ENCODE assay signal across 8 cellular contexts in genomic region chr10:71213127-71213616, GRCh38. TPM values are rescaled to one million over a fixed set of nuclear protein-coding genes. Genes with fewer than 3 reads are reported as not detected.
DNase-seq lines count a peak whose midpoint lies in the region; ATAC-seq, FAIRE-seq and TF ChIP-seq lines count a peak whose summit lies in the region.

No MANE protein-coding gene starts in this region.

- peaks cover 0 to 2% (median 0%) of the 10 kb centered on the region in 7 donors for H3K9me3 Mint-ChIP-seq in CD4-positive, CD25-positive, alpha-beta regulatory T cell
- H3K9me3 Mint-ChIP-seq in chondrocyte (ENCODE audit: low read depth) = no peaks in the 10 kb centered on the region

- no peak overlapping the region for H3K4me3 ChIP-seq in CD4-positive, CD25-positive, alpha-beta regulatory T cell (ENCODE audit: low read depth, low read length)
- peak overlapping the region; percentile 81 for H3K4me3 ChIP-seq in HUES64 (ENCODE audit: low read length)

- peaks cover 21% of the 10 kb centered on the region for H3K27me3 ChIP-seq in CD4-positive, CD25-positive, alpha-beta regulatory T cell (ENCODE audit: control insufficient read depth, insufficient read depth, low read length)
- H3K27me3 ChIP-seq in HUES64 (ENCODE audit: insufficient read depth, low read length) = peaks cover 56% of the 10 kb centered on the region

- H3K36me3 Mint-ChIP-seq in CD4-positive, CD25-positive, alpha-beta regulatory T cell = no peaks in the 10 kb centered on the region
- no peaks in the 10 kb centered on the region for H3K36me3 Mint-ChIP-seq in chondrocyte (ENCODE audit: low read depth)

- H3K9me3 ChIP-seq in CD4-positive, CD25-positive, alpha-beta regulatory T cell (ENCODE audit: control insufficient read depth in 2 of 2, low read length in 2 of 2) = no peaks in the 10 kb centered on the region
- H3K9me3 ChIP-seq in HUES64 (ENCODE audit: insufficient read depth, low read depth, low read length) = no peaks in the 10 kb centered on the region

- peak overlapping the region in 3 of 4 donors; percentile 53 to 74 (median 71) for H3K4me3 Mint-ChIP-seq in CD4-positive, CD25-positive, alpha-beta regulatory T cell
- peak overlapping the region; percentile 76 for H3K4me3 Mint-ChIP-seq in chondrocyte (ENCODE audit: unreplicated experiment)

- H3K4me1 Mint-ChIP-seq in CD4-positive, CD25-positive, alpha-beta regulatory T cell = peaks cover 2 to 33% (median 8%) of the 10 kb centered on the region in 4 donors
- H3K4me1 Mint-ChIP-seq in chondrocyte (ENCODE audit: low read depth) = peaks cover 49% of the 10 kb centered on the region

- TF ChIP-seq CTCF in chondrocyte (IDR thresholded peaks at IDR 0.05) = no peak

- peak; percentile 10 to 35 for ATAC-seq in CD4-positive, CD25-positive, alpha-beta regulatory T cell (ENCODE audit: low read depth in 2 of 2)
- no peak for ATAC-seq in HG03139 (IDR thresholded peaks at IDR 0.05; ENCODE audit: unreplicated experiment)

- H3K27ac Mint-ChIP-seq in CD4-positive, CD25-positive, alpha-beta regulatory T cell = no peak overlapping the region
- H3K27ac Mint-ChIP-seq in chondrocyte (ENCODE audit: unreplicated experiment) = peak overlapping the region; percentile 65

- DNase-seq in CD4-positive, CD25-positive, alpha-beta regulatory T cell = peak in 2 of 3 donors; percentile 21 to 46
- DNase-seq in RPMI8226 (peak; percentile 67), chondrocyte (ENCODE audit: low spot score) (no peak), kidney tubule cell (ENCODE audit: low spot score) (peak; percentile 82), smooth muscle cell of the brain vasculature (ENCODE audit: low read depth, low spot score) (peak; percentile 26), RCC 7860 (ENCODE audit: low spot score) (no peak)

- no peak overlapping the region for H3K27ac ChIP-seq in CD4-positive, CD25-positive, alpha-beta regulatory T cell (ENCODE audit: insufficient read depth, low read length, poor library complexity, severe bottlenecking)
- H3K27ac ChIP-seq in HUES64 (ENCODE audit: low read depth, low read length) = no peak overlapping the region

- no peak for FAIRE-seq in RCC 7860 (lab: Jason Lieb, UNC)

- no peaks in the 10 kb centered on the region for H3K36me3 ChIP-seq in CD4-positive, CD25-positive, alpha-beta regulatory T cell (ENCODE audit: control insufficient read depth, insufficient read depth, low read length)
- no peaks in the 10 kb centered on the region for H3K36me3 ChIP-seq in HUES64 (ENCODE audit: insufficient read depth, low read length)

- WGBS in HUES64 = under 1% methylated on average over 36 of the region's 36 CpGs

- peaks cover 16% of the 10 kb centered on the region for H3K4me1 ChIP-seq in CD4-positive, CD25-positive, alpha-beta regulatory T cell (ENCODE audit: control insufficient read depth, insufficient read depth, low read length, poor library complexity, severe bottlenecking)
- H3K4me1 ChIP-seq in HUES64 (ENCODE audit: insufficient read depth, low read length) = peaks cover 48% of the 10 kb centered on the region

- H3K9ac ChIP-seq in HUES64 (ENCODE audit: low read depth, low read length) = peak overlapping the region; percentile 60

- peaks cover 81% of the 10 kb centered on the region for H3K27me3 Mint-ChIP-seq in CD4-positive, CD25-positive, alpha-beta regulatory T cell
- H3K27me3 Mint-ChIP-seq in chondrocyte (ENCODE audit: low read depth) = peaks cover 20% of the 10 kb centered on the region

RNA-seq across cellular contexts. Expression of gene UNC5B, which starts 0.8 kb away (rescaled TPM):
- 0.07 TPM for total RNA-seq in CD4-positive, CD25-positive, alpha-beta regulatory T cell
- polyA plus RNA-seq in CD4-positive, CD25-positive, alpha-beta regulatory T cell = not detected
- 14.5 TPM for polyA plus RNA-seq in HUES64 (2013, experiment 1 of 2)
- polyA plus RNA-seq in HUES64 (2013, experiment 2 of 2) = 13.3 TPM
- 36.4 to 61.1 TPM (median 57.9 TPM) in 3 replicates for total RNA-seq in chondrocyte

Comparison
In these comparisons a context has a peak if more than half of its experiments do, and no peak if none do; other contexts are left out.
1. DNase-seq: peak in CD4-positive, CD25-positive, alpha-beta regulatory T cell (2 of 3), RPMI8226 (single experiment), kidney tubule cell (single experiment) and smooth muscle cell of the brain vasculature (single experiment); none in chondrocyte (single experiment) and RCC 7860 (single experiment).
2. RNA of gene UNC5B, which starts 0.8 kb away (total RNA-seq): 36.4 to 61.1 TPM in chondrocyte; 0.07 TPM in CD4-positive, CD25-positive, alpha-beta regulatory T cell (single experiment); every median in the first group is over 10 times any median in the second.